ENCODE assay signal across 9 cellular contexts in genomic region chr14:54572316-54572715, GRCh38. TPM values are rescaled to one million over a fixed set of nuclear protein-coding genes. Genes with fewer than 3 reads are reported as not detected.
A peak's percentile ranks its signal among the peaks of the same experiment; 100 is the strongest.
DNase-seq lines count a peak whose midpoint lies in the region; ATAC-seq, FAIRE-seq and TF ChIP-seq lines count a peak whose summit lies in the region.
"Had no signal": no experiment of that assay in that cellular context is flagged by ENCODE, and none has a peak within 500 bp of the region (broad histone marks: within the 10 kb centered on the region; RNA-seq: fewer than 3 reads in every experiment).

No MANE protein-coding gene starts in this region.

- H3K9ac ChIP-seq in SU-DHL-6 (ENCODE audit: low read length) (no peak overlapping the region), keratinocyte (ENCODE audit: control insufficient read depth, extremely low read depth, insufficient read depth, low read length) (no peak overlapping the region)

- H3K9me3 ChIP-seq in CD8-positive, alpha-beta T cell (ENCODE audit: low read length), result peaks cover 4% of the 10 kb centered on the region
- H3K9me3 ChIP-seq in SU-DHL-6 (ENCODE audit: insufficient read depth, low read length) (peaks cover 12% of the 10 kb centered on the region; the same call in 1 of the 2 replicates), keratinocyte (ENCODE audit: control insufficient read depth, low read depth, low read length) (no peaks in the 10 kb centered on the region)

- peaks cover 4% of the 10 kb centered on the region for H3K4me1 ChIP-seq in CD8-positive, alpha-beta T cell (ENCODE audit: insufficient read depth, low read length)
- peaks cover 19% of the 10 kb centered on the region for H3K4me1 ChIP-seq in GM23338 (ENCODE audit: insufficient read depth)
- H3K4me1 ChIP-seq in keratinocyte (ENCODE audit: control insufficient read depth, extremely low read depth, insufficient read depth, low read length), result peaks cover 47% of the 10 kb centered on the region

- H3K36me3 ChIP-seq in CD8-positive, alpha-beta T cell (ENCODE audit: insufficient read depth, low read length), result no peaks in the 10 kb centered on the region
- H3K36me3 ChIP-seq in GM23338 (ENCODE audit: insufficient read depth), result no peaks in the 10 kb centered on the region
- H3K36me3 ChIP-seq in SU-DHL-6 (ENCODE audit: low read length), result peaks cover 4% of the 10 kb centered on the region; the same call in 1 of the 2 replicates
- H3K36me3 ChIP-seq in keratinocyte (ENCODE audit: control insufficient read depth in 2 of 2, extremely low read depth in 1 of 2, insufficient read depth in 2 of 2, low read length in 2 of 2), result peaks cover 10 to 41% of the 10 kb centered on the region in 2 experiments

- H3K4me2 ChIP-seq in GM23338, result no peak overlapping the region
- no peak overlapping the region for H3K4me2 ChIP-seq in SU-DHL-6 (ENCODE audit: low read depth, low read length, poor library complexity, severe bottlenecking)
- no peak overlapping the region for H3K4me2 ChIP-seq in keratinocyte (ENCODE audit: control insufficient read depth, extremely low read depth, insufficient read depth, low read depth, low read length)

- peaks cover 2% of the 10 kb centered on the region for H3K9me1 ChIP-seq in keratinocyte (ENCODE audit: control insufficient read depth, extremely low read depth, insufficient read depth, low read length)

- no peaks in the 10 kb centered on the region for H3F3A ChIP-seq in GM23338 (replicated peaks; ENCODE audit: low read depth)
- no peaks in the 10 kb centered on the region for H3F3A ChIP-seq in SU-DHL-6 (ENCODE audit: insufficient read depth)

- peak; percentile 52 for TF ChIP-seq CTCF in CD8-positive, alpha-beta T cell (IDR thresholded peaks at IDR 0.05)
- peak; percentile 92 to 98 for TF ChIP-seq CTCF in GM23338 (conservative IDR thresholded peaks at IDR 0.05; ENCODE audit: low read depth in 2 of 2)
- peak; percentile 38 for TF ChIP-seq CTCF in SU-DHL-6 (IDR thresholded peaks at IDR 0.05; ENCODE audit: insufficient read depth, low read length, poor library complexity, severe bottlenecking)
- TF ChIP-seq CTCF in keratinocyte (optimal IDR thresholded peaks at IDR 0.05 in 1 of 3, IDR thresholded peaks at IDR 0.05 in 1 of 3, conservative IDR thresholded peaks at IDR 0.05 in 1 of 3; ENCODE audit: extremely low read depth in 1 of 3, insufficient read depth in 2 of 3, low read length in 3 of 3), result peak; percentile 61 to 69 (median 69)

- peaks cover 10% of the 10 kb centered on the region for H3K9me3 Mint-ChIP-seq in CD8-positive, alpha-beta T cell
- H3K9me3 Mint-ChIP-seq in GM23338, result no peaks in the 10 kb centered on the region; the same call in 2 of the 3 replicates

- no peak for DNase-seq in CD8-positive, alpha-beta T cell
- peak; percentile 88 for DNase-seq in GM23338 (ENCODE audit: low spot score)
- no peak for DNase-seq in keratinocyte (ENCODE audit: low read depth, low spot score)
- DNase-seq in NCI-H146 (lab: John Stamatoyannopoulos, UW), result no peak
- DNase-seq: effector memory CD4-positive, alpha-beta T cell had no signal

- H3K4me3 ChIP-seq in CD8-positive, alpha-beta T cell (ENCODE audit: low read depth, low read length), result no peak overlapping the region
- H3K4me3 ChIP-seq in GM23338 (no peak overlapping the region), SU-DHL-6 (ENCODE audit: insufficient read depth, low read length, poor library complexity, severe bottlenecking) (no peak overlapping the region), keratinocyte (ENCODE audit: control insufficient read depth in 2 of 3, extremely low read depth in 1 of 3, insufficient read depth in 2 of 3, low read depth in 1 of 3, low read length in 3 of 3) (no peak overlapping the region)

- H3K9me2 ChIP-seq in GM23338 (ENCODE audit: insufficient read depth) (no peaks in the 10 kb centered on the region), SU-DHL-6 (replicated peaks; ENCODE audit: insufficient read depth, low read length) (no peaks in the 10 kb centered on the region)

- H3K27me3 Mint-ChIP-seq in CD8-positive, alpha-beta T cell (ENCODE audit: low read depth), result peaks cover 47% of the 10 kb centered on the region
- H3K27me3 Mint-ChIP-seq in GM23338 (ENCODE audit: insufficient read depth, low read depth, poor library complexity), result peaks cover 14% of the 10 kb centered on the region

- peaks cover 4% of the 10 kb centered on the region for H3K27me3 ChIP-seq in CD8-positive, alpha-beta T cell (ENCODE audit: insufficient read depth, low read length)
- H3K27me3 ChIP-seq in GM23338 (ENCODE audit: insufficient read depth) (peaks cover 20% of the 10 kb centered on the region), SU-DHL-6 (ENCODE audit: low read length) (no peaks in the 10 kb centered on the region), keratinocyte (ENCODE audit: control insufficient read depth, extremely low read depth, insufficient read depth, low read length) (no peaks in the 10 kb centered on the region)

- POLR2A ChIA-PET in CD8-positive, alpha-beta T cell (lab: Charles Lee), result no interaction called here

- H3K79me2 ChIP-seq in GM23338 (replicated peaks; ENCODE audit: insufficient read depth), result peaks cover 11% of the 10 kb centered on the region
- H3K79me2 ChIP-seq in SU-DHL-6 (ENCODE audit: insufficient read depth, low read length), result no peaks in the 10 kb centered on the region
- peaks cover 91% of the 10 kb centered on the region for H3K79me2 ChIP-seq in keratinocyte (ENCODE audit: control insufficient read depth, insufficient read depth, low read length)

- H3K4me3 Mint-ChIP-seq in CD8-positive, alpha-beta T cell, result no peak overlapping the region
- no peak overlapping the region for H3K4me3 Mint-ChIP-seq in GM23338

- no peak overlapping the region for H3K27ac ChIP-seq in CD8-positive, alpha-beta T cell (ENCODE audit: low read depth, low read length)
- H3K27ac ChIP-seq in GM23338 (ENCODE audit: low read depth), result no peak overlapping the region
- H3K27ac ChIP-seq in SU-DHL-6 (ENCODE audit: low read depth, low read length), result no peak overlapping the region
- no peak overlapping the region for H3K27ac ChIP-seq in keratinocyte (ENCODE audit: control insufficient read depth, insufficient read depth, low read length)

- no peak for ATAC-seq in CD8-positive, alpha-beta T cell
- ATAC-seq in GM23338 (peak; percentile 27), HG03378 (IDR thresholded peaks at IDR 0.05; ENCODE audit: unreplicated experiment) (no peak), GM18873 (IDR thresholded peaks at IDR 0.05; ENCODE audit: low FRiP score, unreplicated experiment) (no peak), GM18867 (IDR thresholded peaks at IDR 0.05; ENCODE audit: unreplicated experiment) (no peak)

- H4K20me1 ChIP-seq in GM23338 (replicated peaks; ENCODE audit: insufficient read depth) (no peaks in the 10 kb centered on the region), SU-DHL-6 (ENCODE audit: low read depth, low read length) (no peaks in the 10 kb centered on the region), keratinocyte (ENCODE audit: control insufficient read depth, extremely low read depth, insufficient read depth, low read length) (no peaks in the 10 kb centered on the region)

- dilution Hi-C loops in keratinocyte (cut with MboI; ENCODE audit: extremely low pct_ligation_motif_present, low sequenced_read_pairs), result no loop called here

- H2AFZ ChIP-seq in GM23338, result no peak overlapping the region
- H2AFZ ChIP-seq in SU-DHL-6 (ENCODE audit: low read depth, low read length, severe bottlenecking), result no peak overlapping the region
- no peak overlapping the region for H2AFZ ChIP-seq in keratinocyte (ENCODE audit: control insufficient read depth, low read length)

- peaks cover 7% of the 10 kb centered on the region for H3K4me1 Mint-ChIP-seq in CD8-positive, alpha-beta T cell (ENCODE audit: low read depth)
- H3K4me1 Mint-ChIP-seq in GM23338, result peaks cover 13% of the 10 kb centered on the region; the same call in 2 of the 3 replicates

- no peak for FAIRE-seq in keratinocyte (lab: Jason Lieb, UNC)

- intact Hi-C loops in CD8-positive, alpha-beta T cell (cut with DNase I, micrococcal nuclease), result no loop called here

- H3K27ac Mint-ChIP-seq in CD8-positive, alpha-beta T cell, result no peak overlapping the region
- no peak overlapping the region for H3K27ac Mint-ChIP-seq in GM23338

- CTCF ChIA-PET in CD8-positive, alpha-beta T cell (lab: Charles Lee), result interaction anchor here (1.4 kb wide), 1 partner anchor 202 kb away, joined by 3 read pairs; no protein-coding TSS in a partner anchor

- peaks cover 2% of the 10 kb centered on the region for H3K36me3 Mint-ChIP-seq in CD8-positive, alpha-beta T cell
- H3K36me3 Mint-ChIP-seq in GM23338 (ENCODE audit: low read depth), result peaks cover 8% of the 10 kb centered on the region; the same call in 2 of the 3 replicates

TF ChIP-seq in GM23338, 12 proteins besides CTCF, POLR2A, EP300 and RAD21:
- TF ChIP-seq ZNF331 (CRISPR knock-in tag; IDR thresholded peaks at IDR 0.05; ENCODE audit: low read depth) (no peak), EZH2 (IDR thresholded peaks at IDR 0.05; ENCODE audit: low read depth, unreplicated experiment) (no peak), NANOG (IDR thresholded peaks at IDR 0.05; ENCODE audit: borderline replicate concordance) (no peak), ZNF114 (CRISPR knock-in tag; IDR thresholded peaks at IDR 0.05) (no peak)

RNA-seq across cellular contexts. Expression of gene SAMD4A, which starts 5.4 kb away (rescaled TPM):
- total RNA-seq in CD8-positive, alpha-beta T cell, result 1 to 10 TPM; 1.6 to 2.0 TPM
- 5.2 and 6.9 TPM in 2 replicates for total RNA-seq in GM23338 (2014; rRNA removed; shearing (Covaris generic))
- polyA plus RNA-seq in GM23338 (2016; fragmentation: Nextera tagmentation; extraction: Ambion mirVana) (1.1 and 1.6 TPM in 2 replicates), keratinocyte (10.5 to 16.2 TPM (median 11.3 TPM) in 3 replicates)
- polyA plus RNA-seq in keratinocyte (2011; ENCODE audit: low read depth), result 10.2 TPM
- polyA plus RNA-seq in keratinocyte (2011; cell fraction: cytosol; rRNA removed), result 16.9 and 18.0 TPM in 2 replicates
- polyA plus RNA-seq in keratinocyte (2011; cell fraction: nucleus; rRNA removed), result 66.2 and 90.8 TPM in 2 replicates
- polyA plus RNA-seq in keratinocyte (2012; ENCODE audit: low replicate concordance), result 11.9 and 20.4 TPM in 2 replicates
- polyA minus RNA-seq in keratinocyte, result 33.7 to 69.4 TPM (median 42.7 TPM) in 3 replicates
- polyA minus RNA-seq in keratinocyte (2011; cell fraction: cytosol; rRNA and poly(A)+ RNA removed), result 30.1 TPM
- polyA minus RNA-seq in keratinocyte (2011; cell fraction: nucleus; rRNA and poly(A)+ RNA removed), result 65.0 and 134 TPM in 2 replicates

Comparison
In these comparisons a context has a peak if more than half of its experiments do, and no peak if none do; other contexts are left out.
1. CTCF ChIP-seq: peak in every context shown above with its lines; median percentile 95 in GM23338; 69 in keratinocyte; 52 in CD8-positive, alpha-beta T cell; 38 in SU-DHL-6.